ENCODE assay signal across 14 cellular contexts in genomic region chr16:74596586-74596985, GRCh38. TPM values are rescaled to one million over a fixed set of nuclear protein-coding genes. Genes with fewer than 3 reads are reported as not detected.
DNase-seq lines count a peak whose midpoint lies in the region; ATAC-seq and TF ChIP-seq lines count a peak whose summit lies in the region.
"Had no signal": no experiment of that assay in that cellular context is flagged by ENCODE, and none has a peak within 500 bp of the region (broad histone marks: within the 10 kb centered on the region; RNA-seq: fewer than 3 reads in every experiment).

No MANE protein-coding gene starts in this region.

- H3K4me1 ChIP-seq in CD4-positive, CD25-positive, alpha-beta regulatory T cell (ENCODE audit: control insufficient read depth, insufficient read depth, low read length, poor library complexity, severe bottlenecking) = peaks cover 36% of the 10 kb centered on the region
- H3K4me1 ChIP-seq in CD8-positive, alpha-beta T cell (ENCODE audit: insufficient read depth, low read length) = peaks cover 49% of the 10 kb centered on the region

- ATAC-seq in CD4-positive, CD25-positive, alpha-beta regulatory T cell (ENCODE audit: low read depth in 2 of 2) = no peak
- ATAC-seq in CD8-positive, alpha-beta T cell = no peak

- peak overlapping the region; percentile 52 to 73 (median 69) for H3K27ac Mint-ChIP-seq in CD4-positive, CD25-positive, alpha-beta regulatory T cell
- peak overlapping the region; percentile 81 for H3K27ac Mint-ChIP-seq in CD8-positive, alpha-beta T cell
- H3K27ac Mint-ChIP-seq: HFFc6 had no signal

- peak overlapping the region in 3 of 4 donors; percentile 16 to 77 (median 38) for H3K4me3 Mint-ChIP-seq in CD4-positive, CD25-positive, alpha-beta regulatory T cell
- no peak overlapping the region for H3K4me3 Mint-ChIP-seq in CD8-positive, alpha-beta T cell
- H3K4me3 Mint-ChIP-seq: HFFc6 had no signal

- no peaks in the 10 kb centered on the region for H3K9me3 ChIP-seq in CD4-positive, CD25-positive, alpha-beta regulatory T cell (ENCODE audit: control insufficient read depth in 2 of 2, low read length in 2 of 2)
- no peaks in the 10 kb centered on the region for H3K9me3 ChIP-seq in CD8-positive, alpha-beta T cell (ENCODE audit: low read length)

- TF ChIP-seq CTCF in CD8-positive, alpha-beta T cell (IDR thresholded peaks at IDR 0.05) = no peak

- peaks cover 14% of the 10 kb centered on the region for H3K36me3 ChIP-seq in CD4-positive, CD25-positive, alpha-beta regulatory T cell (ENCODE audit: control insufficient read depth, insufficient read depth, low read length)
- H3K36me3 ChIP-seq in CD8-positive, alpha-beta T cell (ENCODE audit: insufficient read depth, low read length) = no peaks in the 10 kb centered on the region

- H3K4me1 Mint-ChIP-seq in CD4-positive, CD25-positive, alpha-beta regulatory T cell = peaks cover 34 to 77% (median 53%) of the 10 kb centered on the region in 4 donors
- H3K4me1 Mint-ChIP-seq in CD8-positive, alpha-beta T cell (ENCODE audit: low read depth) = peaks cover 62% of the 10 kb centered on the region

- intact Hi-C loops in CD8-positive, alpha-beta T cell (cut with DNase I, micrococcal nuclease) = no loop called here

- H3K27ac ChIP-seq in CD4-positive, CD25-positive, alpha-beta regulatory T cell (ENCODE audit: insufficient read depth, low read length, poor library complexity, severe bottlenecking) = no peak overlapping the region
- H3K27ac ChIP-seq in CD8-positive, alpha-beta T cell (ENCODE audit: low read depth, low read length) = no peak overlapping the region
- H3K27ac ChIP-seq: KMS-11 had no signal

- POLR2A ChIA-PET in CD8-positive, alpha-beta T cell (lab: Charles Lee) = no interaction called here

- no peaks in the 10 kb centered on the region for H3K27me3 Mint-ChIP-seq in CD4-positive, CD25-positive, alpha-beta regulatory T cell
- no peaks in the 10 kb centered on the region for H3K27me3 Mint-ChIP-seq in CD8-positive, alpha-beta T cell (ENCODE audit: low read depth)

- H3K36me3 Mint-ChIP-seq in CD4-positive, CD25-positive, alpha-beta regulatory T cell = peaks cover 26% of the 10 kb centered on the region
- peaks cover 34% of the 10 kb centered on the region for H3K36me3 Mint-ChIP-seq in CD8-positive, alpha-beta T cell

- peak; percentile 21 for DNase-seq in activated effector memory CD4-positive, alpha-beta T cell treated with anti-CD3 and anti-CD28 coated beads, Interleukin-2, amount 50 U/mL, for 16 hours
- no peak for DNase-seq in activated effector memory CD4-positive, alpha-beta T cell treated with Interleukin-2 at 50 U/mL for 16 hours
- DNase-seq in CD4-positive, CD25-positive, alpha-beta regulatory T cell = no peak
- DNase-seq in CD8-positive, alpha-beta T cell = no peak
- peak; percentile 12 for DNase-seq in dedifferentiated amniotic fluid mesenchymal stem cell (ENCODE audit: extremely low spot score)
- DNase-seq in NCI-H1092 treated with DMSO at 0.1 percent for 48 hours (lab: John Stamatoyannopoulos, UW) = no peak
- no peak for DNase-seq in stimulated activated CD4-positive, alpha-beta T cell treated with anti-CD3 and anti-CD28 coated beads, Interleukin-12 subunit alpha, Interleukin-12 subunit beta, amount 100 ng/mL, for 4 hours
- DNase-seq: DMS79, HFFc6, NCI-H2081 treated with DMSO at 0.1 percent for 48 hours, NCI-H510A, NCI-H774, RPMI8226 had no signal

- H3K27me3 ChIP-seq in CD4-positive, CD25-positive, alpha-beta regulatory T cell (ENCODE audit: control insufficient read depth, insufficient read depth, low read length) = no peaks in the 10 kb centered on the region
- H3K27me3 ChIP-seq in CD8-positive, alpha-beta T cell (ENCODE audit: insufficient read depth, low read length) = no peaks in the 10 kb centered on the region

- H3K4me3 ChIP-seq in CD4-positive, CD25-positive, alpha-beta regulatory T cell (ENCODE audit: low read depth, low read length) = no peak overlapping the region
- no peak overlapping the region for H3K4me3 ChIP-seq in CD8-positive, alpha-beta T cell (ENCODE audit: low read depth, low read length)

- peaks cover 0 to 2% (median 0%) of the 10 kb centered on the region in 7 donors for H3K9me3 Mint-ChIP-seq in CD4-positive, CD25-positive, alpha-beta regulatory T cell
- no peaks in the 10 kb centered on the region for H3K9me3 Mint-ChIP-seq in CD8-positive, alpha-beta T cell
- H3K9me3 Mint-ChIP-seq: HFFc6 had no signal

- CTCF ChIA-PET in CD8-positive, alpha-beta T cell (lab: Charles Lee) = interaction anchor here (1.1 kb wide), 1 partner anchor 26 kb away, joined by 4 read pairs; no protein-coding TSS in a partner anchor

RNA-seq across cellular contexts. Expression of gene GLG1, which starts 10.3 kb away (rescaled TPM):
- 202 TPM for total RNA-seq in CD4-positive, CD25-positive, alpha-beta regulatory T cell
- 100 to 1,000 TPM; 147 to 156 (median 152) TPM for polyA plus RNA-seq in CD4-positive, CD25-positive, alpha-beta regulatory T cell
- total RNA-seq in CD8-positive, alpha-beta T cell = 10 to 100 TPM; 73.7 to 79.4 TPM

Comparison
In these comparisons a context has a peak if more than half of its experiments do, and no peak if none do; other contexts are left out.
1. DNase-seq: peak in activated effector memory CD4-positive, alpha-beta T cell treated with anti-CD3 and anti-CD28 coated beads, Interleukin-2, amount 50 U/mL, for 16 hours (single experiment) and dedifferentiated amniotic fluid mesenchymal stem cell (single experiment); none in activated effector memory CD4-positive, alpha-beta T cell treated with Interleukin-2 at 50 U/mL for 16 hours (single experiment), CD4-positive, CD25-positive, alpha-beta regulatory T cell (0 of 3), CD8-positive, alpha-beta T cell (0 of 7), NCI-H1092 treated with DMSO at 0.1 percent for 48 hours (single experiment) and stimulated activated CD4-positive, alpha-beta T cell treated with anti-CD3 and anti-CD28 coated beads, Interleukin-12 subunit alpha, Interleukin-12 subunit beta, amount 100 ng/mL, for 4 hours (single experiment).